ENCODE assay signal across 8 cellular contexts in the genomic region with DNA sequence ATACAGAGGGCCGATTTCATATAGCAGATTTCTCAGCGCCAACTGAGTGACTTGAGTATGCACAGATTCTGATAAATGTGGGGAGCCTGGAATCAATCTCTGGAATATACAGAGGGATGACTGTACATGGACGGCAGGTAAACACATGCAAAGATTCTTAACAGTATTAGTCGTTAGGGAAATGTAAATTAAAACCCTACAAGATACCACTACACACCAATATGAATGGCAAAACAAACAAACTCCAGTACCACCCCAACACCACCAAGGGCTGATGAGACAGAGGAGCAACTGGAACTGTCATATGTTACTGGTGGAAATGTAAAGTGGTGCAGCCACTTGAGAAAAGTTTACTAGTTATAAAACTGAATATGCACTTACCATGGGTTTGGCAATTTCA.
"Had no signal": no experiment of that assay in that cellular context is flagged by ENCODE, and none has a peak within 500 bp of the region (broad histone marks: within the 10 kb centered on the region; RNA-seq: fewer than 3 reads in every experiment).

No MANE protein-coding gene starts in this region.

- ATAC-seq: GM23338, HCT116, HepG2 had no signal

- H3K9me3 ChIP-seq: HAP-1 had no signal

- H3K27ac ChIP-seq: HL-60 had no signal

- H3K36me3 ChIP-seq: HAP-1 had no signal

- H3K4me3 ChIP-seq: GM23338, HAP-1 had no signal

- DNase-seq: H7, HFFc6 had no signal

- FAIRE-seq: H1, HepG2 had no signal

- H3K4me2 ChIP-seq: GM23338 had no signal

- H2AFZ ChIP-seq: GM23338 had no signal
